In the genomic region with DNA sequence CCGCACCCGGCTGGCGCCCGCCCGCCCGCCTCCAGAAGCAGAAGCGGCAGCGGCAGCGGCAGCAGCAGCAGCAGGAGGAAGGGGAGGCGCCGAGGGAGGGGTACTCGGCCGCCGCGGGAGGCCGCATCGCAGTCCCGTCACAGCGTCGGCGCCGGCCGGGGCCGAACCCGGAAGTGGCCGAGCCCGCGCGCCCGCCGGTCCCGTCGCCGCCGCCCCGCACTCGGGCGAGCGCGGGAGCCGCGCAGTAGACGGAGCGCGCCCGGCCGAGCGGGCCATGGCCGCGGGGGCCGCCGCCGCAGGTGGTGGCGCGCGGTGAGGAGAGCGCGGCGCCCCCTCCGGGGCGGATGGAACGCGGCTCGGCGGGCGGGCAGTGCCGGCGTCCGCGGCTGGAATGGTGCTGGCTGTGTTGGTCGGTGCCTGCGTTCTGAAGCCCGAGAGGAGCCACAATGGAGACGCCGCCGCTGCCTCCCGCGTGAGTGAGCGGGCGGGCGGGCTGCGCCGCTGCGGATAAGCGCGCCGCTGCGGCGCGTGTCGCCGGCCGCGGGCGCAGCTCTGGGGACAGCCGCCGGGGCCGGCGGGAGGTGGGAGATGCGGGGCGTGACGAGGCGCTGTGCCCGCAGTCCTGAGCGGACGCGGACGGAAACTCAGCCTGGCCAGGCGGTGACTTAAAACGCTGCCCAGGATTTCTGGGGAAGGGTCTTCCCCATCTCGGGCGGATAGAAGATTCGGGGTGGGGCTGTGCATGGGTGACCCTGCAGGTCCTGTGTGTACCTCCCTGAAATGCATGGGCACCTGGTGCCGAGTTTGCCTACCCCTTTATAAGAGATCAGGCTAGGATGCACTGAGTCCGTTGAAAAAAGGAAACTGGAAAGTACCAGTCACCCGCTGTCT, we compare ENCODE assay signal across 8 cellular contexts. TPM values are rescaled to one million over a fixed set of nuclear protein-coding genes. Genes with fewer than 3 reads are reported as not detected.
A peak's percentile ranks its signal among the peaks of the same experiment; 100 is the strongest.
DNase-seq lines count a peak whose midpoint lies in the region; ATAC-seq and TF ChIP-seq lines count a peak whose summit lies in the region.

Gene KLHL2, plus strand, starts transcription at position 131 of the 891 bp plus-strand sequence. Its CDS starts 316 bp downstream, at position 447.

- 2% methylated on average over 13 of the region's 116 CpGs for WGBS in suprapubic skin

- peak; percentile 88 for ATAC-seq in GM21381 (IDR thresholded peaks at IDR 0.05; ENCODE audit: unreplicated experiment)

- H3K9me3 ChIP-seq in HUES48 (ENCODE audit: control insufficient read depth, insufficient read depth, low read length) (no peaks in the 10 kb centered on the region), neutrophil (no peaks in the 10 kb centered on the region), suprapubic skin (no peaks in the 10 kb centered on the region)

- H3K4me1 ChIP-seq in HUES48 (ENCODE audit: control insufficient read depth, insufficient read depth, low read length), result peaks cover 46% of the 10 kb centered on the region
- H3K4me1 ChIP-seq in neutrophil (ENCODE audit: control insufficient read depth in 1 of 2, insufficient read depth in 1 of 2, low read depth in 1 of 2, low read length in 1 of 2), result peaks cover 61 to 64% of the 10 kb centered on the region in 2 experiments
- peaks cover 30% of the 10 kb centered on the region for H3K4me1 ChIP-seq in suprapubic skin

- H3K4me3 ChIP-seq in HUES48 (ENCODE audit: low read depth, low read length), result peak within 1 kb of the TSS; percentile 83
- peak within 1 kb of the TSS; percentile 71 to 78 for H3K4me3 ChIP-seq in neutrophil (ENCODE audit: low read depth in 1 of 2, low read length in 1 of 2)
- peak within 1 kb of the TSS; percentile 97 for H3K4me3 ChIP-seq in suprapubic skin

- H3K27ac ChIP-seq in HUES48 (ENCODE audit: low read depth, low read length) (peak within 1 kb of the TSS; percentile 47), neutrophil (peak within 1 kb of the TSS; percentile 93), suprapubic skin (peak within 1 kb of the TSS; percentile 89)

- peak; percentile 15 to 77 for TF ChIP-seq POLR2A in suprapubic skin (IDR thresholded peaks at IDR 0.05)

- H3K36me3 ChIP-seq in HUES48 (ENCODE audit: control insufficient read depth, insufficient read depth, low read length) (no peaks in the 10 kb centered on the region), neutrophil (no peaks in the 10 kb centered on the region), suprapubic skin (no peaks in the 10 kb centered on the region)

- peak; percentile 16 for TF ChIP-seq CTCF in neutrophil (IDR thresholded peaks at IDR 0.05)
- TF ChIP-seq CTCF in suprapubic skin (IDR thresholded peaks at IDR 0.05), result no peak

- DNase-seq in DMS153 (lab: John Stamatoyannopoulos, UW), result peak; percentile 34
- DNase-seq in SHP77 treated with DMSO at 0.1 percent for 48 hours (lab: John Stamatoyannopoulos, UW), result peak; percentile 36
- peak; percentile 49 for DNase-seq in activated gamma-delta T cell treated with anti-CD3 and anti-CD28 coated beads, Interleukin-2, amount 50 U/mL, for 16 hours (ENCODE audit: low read depth)
- DNase-seq in foreskin melanocyte, result peak; percentile 32
- peak; percentile 66 to 85 for DNase-seq in suprapubic skin (ENCODE audit: low spot score in 2 of 2)

- H3K9ac ChIP-seq in HUES48 (ENCODE audit: low read depth, low read length), result peak within 1 kb of the TSS; percentile 80

- H3K27me3 ChIP-seq in HUES48 (ENCODE audit: control insufficient read depth, insufficient read depth, low read length) (peaks cover 9% of the 10 kb centered on the region), neutrophil (no peaks in the 10 kb centered on the region), suprapubic skin (no peaks in the 10 kb centered on the region)

- no peak for TF ChIP-seq EP300 in suprapubic skin (IDR thresholded peaks at IDR 0.05)

RNA-seq across cellular contexts. Expression of gene KLHL2, which starts in this region (rescaled TPM):
- 10 to 100 TPM; 12.5 to 16.4 (median 14.1) TPM for total RNA-seq in suprapubic skin

Comparison
In these comparisons a context has a peak if more than half of its experiments do, and no peak if none do; other contexts are left out.
1. Peak in every context shown above with its lines: DNase-seq, ATAC-seq, H3K4me3 ChIP-seq and H3K27ac ChIP-seq.